ENCODE assay signal across 1 cellular context in the genomic region with DNA sequence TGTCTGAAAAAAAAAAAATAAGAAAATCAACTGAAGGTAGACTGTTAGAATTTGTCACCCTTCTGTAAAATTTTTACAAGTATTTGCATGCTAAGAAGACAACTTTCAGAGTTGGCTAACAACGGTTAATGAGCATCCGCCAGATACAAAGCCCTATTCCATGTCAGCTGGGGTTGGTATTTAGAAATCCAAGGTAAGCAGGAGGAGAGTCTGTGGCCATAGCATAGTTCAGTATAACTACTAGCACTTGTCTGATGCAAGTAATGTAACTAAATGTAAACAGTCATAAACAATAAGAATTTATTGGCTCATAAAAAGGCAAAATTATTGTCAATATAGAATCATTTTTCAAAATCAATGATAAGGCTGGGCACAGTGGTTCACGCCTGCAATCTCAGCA.
TF ChIP-seq lines count a peak whose summit lies in the region.

No MANE protein-coding gene starts in this region.

TF ChIP-seq in GM23338, 12 proteins besides CTCF, POLR2A, EP300 and RAD21 (continued from another document):
- no peak for TF ChIP-seq ZNF462 (CRISPR knock-in tag; IDR thresholded peaks at IDR 0.05)
- TF ChIP-seq POLR2AphosphoS5 (IDR thresholded peaks at IDR 0.05; ENCODE audit: low read depth) = no peak
- TF ChIP-seq STAT1 (IDR thresholded peaks at IDR 0.05; ENCODE audit: unreplicated experiment) = no peak
- no peak for TF ChIP-seq CREB1 (CRISPR knock-in tag; IDR thresholded peaks at IDR 0.05; ENCODE audit: low read depth)
- TF ChIP-seq ZNF114 (CRISPR knock-in tag; IDR thresholded peaks at IDR 0.05) = no peak
- no peak for TF ChIP-seq EZH2 (IDR thresholded peaks at IDR 0.05; ENCODE audit: low read depth, unreplicated experiment)
- no peak for TF ChIP-seq ZNF331 (CRISPR knock-in tag; IDR thresholded peaks at IDR 0.05; ENCODE audit: low read depth)
- no peak for TF ChIP-seq REST (IDR thresholded peaks at IDR 0.05; ENCODE audit: unreplicated experiment)
- no peak for TF ChIP-seq JUNB (IDR thresholded peaks at IDR 0.05; ENCODE audit: unreplicated experiment)
- TF ChIP-seq NANOG (IDR thresholded peaks at IDR 0.05; ENCODE audit: borderline replicate concordance) = no peak
